Comparison of ENCODE assay signal across 17 cellular contexts in the genomic region with DNA sequence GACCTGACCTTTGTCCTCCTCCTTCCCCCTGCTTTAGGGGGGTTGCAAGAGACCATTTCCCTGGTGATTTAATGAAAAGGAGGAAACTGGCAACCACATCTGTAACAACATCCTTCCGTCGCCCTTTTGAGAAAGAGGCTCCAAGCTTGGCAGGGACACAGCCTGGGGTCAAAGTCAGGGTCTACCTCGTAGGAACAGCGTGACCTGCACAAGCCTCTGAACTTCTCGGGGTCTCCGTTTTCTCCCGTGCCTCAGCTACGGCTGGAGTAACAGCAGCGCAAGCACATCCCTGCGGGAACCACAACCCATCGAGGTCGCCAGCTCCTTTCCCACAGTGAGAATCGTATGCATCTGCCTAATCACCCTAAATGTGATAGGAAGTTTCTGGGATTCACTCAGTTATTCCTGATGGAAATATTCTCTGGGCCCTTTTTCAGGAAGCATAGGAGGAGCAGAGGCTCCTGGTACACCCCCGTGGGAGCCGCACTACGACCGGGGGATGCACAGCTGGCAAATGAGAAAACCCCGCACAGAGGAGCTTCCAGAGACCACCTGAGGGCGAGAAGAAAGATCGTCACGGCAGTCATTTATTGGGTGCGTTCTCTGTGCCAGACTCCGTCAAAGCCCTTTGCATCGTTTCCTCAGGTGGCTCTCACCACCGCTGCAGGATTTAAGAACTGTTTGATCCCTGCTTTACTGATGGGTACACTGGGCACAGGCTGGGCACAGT. TPM values are rescaled to one million over a fixed set of nuclear protein-coding genes. Genes with fewer than 3 reads are reported as not detected.
DNase-seq lines count a peak whose midpoint lies in the region; ATAC-seq and TF ChIP-seq lines count a peak whose summit lies in the region.
"Had no signal": no experiment of that assay in that cellular context is flagged by ENCODE, and none has a peak within 500 bp of the region (broad histone marks: within the 10 kb centered on the region; RNA-seq: fewer than 3 reads in every experiment).

No MANE protein-coding gene starts in this region.

- H3K4me1 ChIP-seq in right atrium auricular region (peaks cover 0 to 15% of the 10 kb centered on the region in 2 donors), osteoblast (ENCODE audit: insufficient read depth, low read length) (no peaks in the 10 kb centered on the region)

- no peak overlapping the region for H3K27ac ChIP-seq in right atrium auricular region
- peak overlapping the region in 51 of 59 donors; percentile 26 to 86 (median 66) for H3K27ac ChIP-seq in dorsolateral prefrontal cortex
- H3K27ac ChIP-seq in osteoblast (ENCODE audit: low read depth, low read length) = no peak overlapping the region

- H2AFZ ChIP-seq in osteoblast (ENCODE audit: low read length) = no peak overlapping the region
- H2AFZ ChIP-seq: GM23338 had no signal

- H3K4me3 ChIP-seq in right atrium auricular region (no peak overlapping the region), dorsolateral prefrontal cortex (peak overlapping the region in 5 of 59 donors; percentile 0 to 44 (median 24)), osteoblast (ENCODE audit: insufficient read depth, low read length) (no peak overlapping the region)
- H3K4me3 ChIP-seq: GM23338 had no signal

- no peak for ATAC-seq in HG03280 (IDR thresholded peaks at IDR 0.05; ENCODE audit: unreplicated experiment)
- ATAC-seq: CD8-positive, alpha-beta T cell; HCT116 had no signal

- no peaks in the 10 kb centered on the region for H3K36me3 ChIP-seq in right atrium auricular region
- no peaks in the 10 kb centered on the region for H3K36me3 ChIP-seq in osteoblast (ENCODE audit: insufficient read depth, low read length)

- no peaks in the 10 kb centered on the region for H3K79me2 ChIP-seq in osteoblast (ENCODE audit: insufficient read depth, low read length)

- DNase-seq in cardiac septum (ENCODE audit: low spot score) = peak; percentile 65
- DNase-seq in right atrium auricular region (ENCODE audit: low spot score) = no peak
- peak in 1 of 10 donors; percentile 28 for DNase-seq in dorsolateral prefrontal cortex
- peak; percentile 47 for DNase-seq in osteoblast (ENCODE audit: insufficient read length, low spot score, missing footprints)
- no peak for DNase-seq in activated CD8-positive, alpha-beta memory T cell treated with anti-CD3 and anti-CD28 coated beads, Interleukin-2, amount 50 U/mL, for 48 hours
- DNase-seq in stimulated activated CD4-positive, alpha-beta T cell treated with anti-CD3 and anti-CD28 coated beads, Interleukin-12 subunit alpha, Interleukin-12 subunit beta, amount 100 ng/mL, for 4 hours = no peak
- DNase-seq: CD8-positive, alpha-beta T cell; DMS53; KG1; NCI-H187; NCI-H226; NCI-H82; SHP77 treated with DMSO at 0.1 percent for 48 hours had no signal

- H4K20me1 ChIP-seq in osteoblast (ENCODE audit: insufficient read depth, low read length) = no peaks in the 10 kb centered on the region

- H3K4me2 ChIP-seq in osteoblast (ENCODE audit: insufficient read depth, low read length) = no peak overlapping the region
- H3K4me2 ChIP-seq: GM23338 had no signal

- H3K9me3 ChIP-seq in right atrium auricular region (no peaks in the 10 kb centered on the region), osteoblast (ENCODE audit: low read depth, low read length) (no peaks in the 10 kb centered on the region)

- intact Hi-C loops in cardiac septum (cut with DNase I) = no loop called here
- intact Hi-C loops in dorsolateral prefrontal cortex (cut with DNase I) = no loop called here

- TF ChIP-seq CTCF in right atrium auricular region (IDR thresholded peaks at IDR 0.05) = no peak
- no peak for TF ChIP-seq CTCF in dorsolateral prefrontal cortex (IDR thresholded peaks at IDR 0.05 in 54 of 56, conservative IDR thresholded peaks at IDR 0.05 in 2 of 56; ENCODE audit: low read depth in 1 of 56, partially characterized antibody in 56 of 56)
- TF ChIP-seq CTCF in osteoblast (IDR thresholded peaks at IDR 0.05; ENCODE audit: extremely low read depth, low read depth, low read length) = no peak

- H3K27me3 ChIP-seq in right atrium auricular region = no peaks in the 10 kb centered on the region
- no peaks in the 10 kb centered on the region for H3K27me3 ChIP-seq in dorsolateral prefrontal cortex
- H3K27me3 ChIP-seq in osteoblast (ENCODE audit: insufficient read depth, low read length) = peaks cover 3% of the 10 kb centered on the region

RNA-seq across cellular contexts. Expression of gene PPP2R2C, which starts 24.7 kb away (rescaled TPM):
- total RNA-seq in cardiac septum (5.5 TPM), right atrium auricular region (1 to 10 TPM; 4.6 to 5.7 TPM), dorsolateral prefrontal cortex (100 to 1,000 TPM; 133 to 356 (median 270) TPM), osteoblast (under 0.01 TPM in 1 of 2 replicates, not detected in the other)
- total RNA-seq: B cell; CD8-positive, alpha-beta T cell had no signal

Comparison
In these comparisons a context has a peak if more than half of its experiments do, and no peak if none do; other contexts are left out.
1. DNase-seq: peak in cardiac septum (single experiment) and osteoblast (single experiment); none in right atrium auricular region (single experiment), activated CD8-positive, alpha-beta memory T cell treated with anti-CD3 and anti-CD28 coated beads, Interleukin-2, amount 50 U/mL, for 48 hours (single experiment) and stimulated activated CD4-positive, alpha-beta T cell treated with anti-CD3 and anti-CD28 coated beads, Interleukin-12 subunit alpha, Interleukin-12 subunit beta, amount 100 ng/mL, for 4 hours (single experiment).
2. H3K27ac ChIP-seq: peak in dorsolateral prefrontal cortex (51 of 59); none in right atrium auricular region (0 of 2) and osteoblast (single experiment).
3. RNA of gene PPP2R2C, which starts 24.7 kb away (total RNA-seq): 133 to 356 TPM in dorsolateral prefrontal cortex; 4.6 to 5.7 TPM in right atrium auricular region, 5.5 TPM in cardiac septum (single experiment) and under 0.01 TPM in osteoblast; every median in the first group is over 10 times any median in the second.